ENCODE assay signal across 9 cellular contexts in the genomic region with DNA sequence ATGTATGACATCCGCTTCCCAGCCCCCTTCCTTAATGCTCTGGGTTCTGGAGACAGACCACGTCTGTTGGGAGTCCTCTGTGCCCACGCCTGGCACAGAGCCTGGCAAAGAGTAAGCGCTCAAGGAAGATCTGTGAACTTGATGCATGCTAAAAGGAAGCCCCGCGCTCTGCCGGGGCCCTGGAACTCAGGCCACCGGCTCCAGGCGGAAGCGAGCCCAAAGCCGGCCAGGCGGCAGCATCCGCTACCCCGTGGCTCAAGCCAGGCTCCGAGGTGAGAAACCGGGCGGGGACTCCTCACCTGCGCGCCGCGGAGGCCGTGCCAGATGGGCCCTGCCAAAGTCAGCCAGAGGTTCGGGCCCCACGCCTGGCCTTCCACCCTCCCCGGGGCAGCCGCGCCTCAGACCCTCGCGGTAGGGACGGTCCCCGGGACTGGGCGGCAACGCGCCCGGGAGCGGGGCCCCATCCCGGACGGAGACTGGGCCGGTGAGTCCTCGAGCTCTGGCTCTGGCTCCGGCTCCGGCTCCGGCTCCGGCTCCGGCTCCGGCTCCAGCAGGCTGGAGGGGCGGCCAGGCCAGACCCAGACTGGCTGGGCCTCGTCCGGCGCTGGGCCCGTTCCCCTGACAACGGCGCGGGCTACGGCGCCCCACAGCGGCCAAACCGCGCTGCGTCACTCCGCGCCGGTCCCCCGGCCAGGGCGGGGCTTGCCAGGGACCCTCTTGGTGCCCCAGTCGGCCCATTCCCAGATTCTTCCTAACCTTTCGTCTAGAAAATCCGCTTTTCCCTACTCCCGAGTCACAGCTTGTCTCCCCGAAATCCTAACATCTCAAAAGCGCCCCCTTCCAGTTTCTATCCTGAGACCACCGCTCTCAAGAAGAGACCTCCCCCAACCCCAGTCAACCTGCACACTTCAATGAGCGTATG. TPM values are rescaled to one million over a fixed set of nuclear protein-coding genes. Genes with fewer than 3 reads are reported as not detected.
DNase-seq lines count a peak whose midpoint lies in the region; ATAC-seq, FAIRE-seq and TF ChIP-seq lines count a peak whose summit lies in the region.
"Had no signal": no experiment of that assay in that cellular context is flagged by ENCODE, and none has a peak within 500 bp of the region (broad histone marks: within the 10 kb centered on the region; RNA-seq: fewer than 3 reads in every experiment).

A gene with protein sequence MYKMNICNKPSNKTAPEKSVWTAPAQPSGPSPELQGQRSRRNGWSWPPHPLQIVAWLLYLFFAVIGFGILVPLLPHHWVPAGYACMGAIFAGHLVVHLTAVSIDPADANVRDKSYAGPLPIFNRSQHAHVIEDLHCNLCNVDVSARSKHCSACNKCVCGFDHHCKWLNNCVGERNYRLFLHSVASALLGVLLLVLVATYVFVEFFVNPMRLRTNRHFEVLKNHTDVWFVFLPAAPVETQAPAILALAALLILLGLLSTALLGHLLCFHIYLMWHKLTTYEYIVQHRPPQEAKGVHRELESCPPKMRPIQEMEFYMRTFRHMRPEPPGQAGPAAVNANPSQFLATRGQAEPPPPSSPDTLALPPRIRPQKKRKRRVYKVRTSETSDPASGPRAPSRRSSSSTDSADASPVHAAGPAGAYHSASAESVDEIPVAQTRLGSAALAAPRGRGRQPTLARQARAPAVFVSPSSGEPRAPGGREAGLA (minus strand): TSS at position 606 of the 922 bp plus-strand sequence. CDS start 8,702 bp downstream, outside the sequence.

- peak within 1 kb of the TSS; percentile 75 for H3K9ac ChIP-seq in OCI-LY3 (ENCODE audit: low read length)
- peak within 1 kb of the TSS; percentile 79 for H3K9ac ChIP-seq in adipocyte (ENCODE audit: low read length)
- H3K9ac ChIP-seq: BLaER1 had no signal

- peak within 1 kb of the TSS; percentile 86 for H3K4me2 ChIP-seq in OCI-LY3 (ENCODE audit: low read length)
- H3K4me2 ChIP-seq: BLaER1 had no signal

- ATAC-seq in HG02885 (IDR thresholded peaks at IDR 0.05; ENCODE audit: poor library complexity, unreplicated experiment) = peak; percentile 86
- ATAC-seq in Right ventricle myocardium superior (ENCODE audit: poor library complexity) = peak; percentile 99
- peak; percentile 93 for ATAC-seq in omental fat pad (ENCODE audit: low FRiP score)

- H2AFZ ChIP-seq in OCI-LY3 (ENCODE audit: low read depth, low read length) = peak within 1 kb of the TSS; percentile 100

- H3K4me1 ChIP-seq in OCI-LY3 (ENCODE audit: low read length) = peaks cover 17% of the 10 kb centered on the region
- H3K4me1 ChIP-seq in adipocyte (ENCODE audit: control insufficient read depth, insufficient read depth, low read length) = peaks cover 9% of the 10 kb centered on the region
- H3K4me1 ChIP-seq: BLaER1 had no signal

- no peaks in the 10 kb centered on the region for H3K27me3 ChIP-seq in OCI-LY3 (ENCODE audit: low read depth, low read length)
- no peaks in the 10 kb centered on the region for H3K27me3 ChIP-seq in adipocyte (replicated peaks; ENCODE audit: control insufficient read depth, insufficient read depth, low read length)

- no peaks in the 10 kb centered on the region for H3K36me3 ChIP-seq in OCI-LY3 (replicated peaks; ENCODE audit: low read depth, low read length)
- H3K36me3 ChIP-seq in adipocyte (ENCODE audit: control insufficient read depth, insufficient read depth, low read length, severe bottlenecking) = no peaks in the 10 kb centered on the region
- H3K36me3 ChIP-seq: BLaER1 had no signal

- H3K9me3 ChIP-seq in OCI-LY3 (ENCODE audit: insufficient read depth, low read length) (no peaks in the 10 kb centered on the region), adipocyte (ENCODE audit: control insufficient read depth, low read length) (no peaks in the 10 kb centered on the region)
- H3K9me3 ChIP-seq: BLaER1 had no signal

- H3K79me2 ChIP-seq in OCI-LY3 (ENCODE audit: low read length) = peaks cover 4% of the 10 kb centered on the region; the same call in 1 of the 2 replicates

- no peak for FAIRE-seq in urothelium cell line (lab: Jason Lieb, UNC)

- peak; percentile 47 for DNase-seq in DMS79 treated with DMSO at 0.1 percent for 48 hours (lab: John Stamatoyannopoulos, UW)
- DNase-seq in DMS79 (lab: John Stamatoyannopoulos, UW) = no peak
- DNase-seq in adipocyte (ENCODE audit: low read depth) = peak; percentile 89
- peak; percentile 83 for DNase-seq in Right ventricle myocardium superior
- no peak for DNase-seq in omental fat pad (ENCODE audit: low spot score)
- peak; percentile 92 for DNase-seq in urothelium cell line (ENCODE audit: low spot score)

- no peaks in the 10 kb centered on the region for H4K20me1 ChIP-seq in OCI-LY3 (ENCODE audit: insufficient read depth, low read length)
- H4K20me1 ChIP-seq: BLaER1 had no signal

- TF ChIP-seq CTCF in OCI-LY3 (IDR thresholded peaks at IDR 0.05; ENCODE audit: low read depth, low read length) (peak; percentile 64), omental fat pad (IDR thresholded peaks at IDR 0.05) (no peak)

- 0 out of 2 replicates have a peak within 1 kb of the TSS, but pooled peaks have one; percentile 7 for H3K27ac ChIP-seq in OCI-LY3 (ENCODE audit: low read length)
- H3K27ac ChIP-seq: BLaER1 had no signal

- intact Hi-C loops in Right ventricle myocardium superior (cut with DNase I) = no loop called here

- H3K4me3 ChIP-seq in OCI-LY3 (ENCODE audit: low read length) (peak within 1 kb of the TSS; percentile 87), adipocyte (ENCODE audit: low read length) (peak within 1 kb of the TSS; percentile 90)
- H3K4me3 ChIP-seq: BLaER1 had no signal

RNA-seq across cellular contexts. Expression of the gene that starts here (rescaled TPM):
- total RNA-seq in Right ventricle myocardium superior (3.4 TPM), omental fat pad (10 to 100 TPM in 2 of 4 donors, 1 to 10 TPM in 2; 8.0 to 14.2 (median 11.4) TPM)

Comparison
In these comparisons a context has a peak if more than half of its experiments do, and no peak if none do; other contexts are left out.
1. DNase-seq: peak in DMS79 treated with DMSO at 0.1 percent for 48 hours (single experiment), adipocyte (single experiment), Right ventricle myocardium superior (single experiment) and urothelium cell line (single experiment); none in DMS79 (single experiment) and omental fat pad (single experiment).
2. Peak in every context shown above with its lines, with median percentiles within 50 percentile points of each other: ATAC-seq.